1 cellular context compared by ENCODE assay signal in genomic region chr10:66982792-66983481, GRCh38.
TF ChIP-seq lines count a peak whose summit lies in the region.

No MANE protein-coding gene starts in this region.

TF ChIP-seq in WTC11, 78 proteins besides CTCF, POLR2A, EP300 and RAD21 (continued from another document):
- TF ChIP-seq ZNF532 (CRISPR knock-in tag; IDR thresholded peaks at IDR 0.05; ENCODE audit: borderline replicate concordance), result no peak
- no peak for TF ChIP-seq IRF1 (CRISPR knock-in tag; IDR thresholded peaks at IDR 0.05)
- no peak for TF ChIP-seq MXD4 (CRISPR knock-in tag; IDR thresholded peaks at IDR 0.05; ENCODE audit: borderline replicate concordance)
- TF ChIP-seq E2F4 (CRISPR knock-in tag; IDR thresholded peaks at IDR 0.05; ENCODE audit: borderline replicate concordance, low read depth), result no peak
- no peak for TF ChIP-seq SOX15 (CRISPR knock-in tag; IDR thresholded peaks at IDR 0.05)
- TF ChIP-seq HMGA2 (CRISPR knock-in tag; IDR thresholded peaks at IDR 0.05), result no peak
- TF ChIP-seq SMAD4 (CRISPR knock-in tag; IDR thresholded peaks at IDR 0.05), result no peak
- TF ChIP-seq ZBTB21 (CRISPR knock-in tag; IDR thresholded peaks at IDR 0.05; ENCODE audit: borderline replicate concordance), result no peak
- TF ChIP-seq ARID4B (CRISPR knock-in tag; IDR thresholded peaks at IDR 0.05; ENCODE audit: borderline replicate concordance), result no peak
- no peak for TF ChIP-seq EMX1 (CRISPR knock-in tag; IDR thresholded peaks at IDR 0.05)
